ENCODE assay signal across 27 cellular contexts in the genomic region with DNA sequence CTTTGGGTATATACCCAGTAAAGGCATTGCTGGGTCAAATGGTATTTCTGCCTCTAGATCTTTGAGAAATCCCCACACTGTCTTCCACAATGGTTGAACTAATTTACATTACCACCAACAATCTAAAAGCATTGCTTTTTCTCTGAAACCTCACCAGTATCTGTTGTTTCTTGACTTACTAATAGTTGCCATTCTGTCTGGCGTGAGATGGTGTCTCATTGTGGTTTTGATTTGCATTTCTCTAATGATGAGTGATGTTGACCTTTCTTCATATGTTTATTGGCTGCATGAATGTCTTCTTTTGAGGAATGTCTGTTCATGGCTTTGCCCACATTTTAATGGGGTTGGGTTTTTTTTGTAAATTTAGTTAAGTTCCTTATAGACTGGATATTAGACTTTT.
DNase-seq lines count a peak whose midpoint lies in the region; ATAC-seq and TF ChIP-seq lines count a peak whose summit lies in the region.
"Had no signal": no experiment of that assay in that cellular context is flagged by ENCODE, and none has a peak within 500 bp of the region (broad histone marks: within the 10 kb centered on the region; RNA-seq: fewer than 3 reads in every experiment).

No MANE protein-coding gene starts in this region.

- no peak overlapping the region for H3K27ac Mint-ChIP-seq in stimulated activated memory B cell treated with anti-CD40 and anti-IgM and Interleukin-4, amounts not matched to agents 10 μg/mL and 1 μg/mL and 100 μg/mL, for 72 hours
- H3K27ac Mint-ChIP-seq: activated CD4-positive, alpha-beta memory T cell treated with anti-CD3 and anti-CD28 coated beads, Interleukin-2, amount 10 ng/mL, durations not matched to agents 7 days and 5 days; CD4-positive, alpha-beta T cell; neural progenitor cell; T-cell had no signal

- no peak overlapping the region for H2AFZ ChIP-seq in MM.1S (ENCODE audit: low read length)
- H2AFZ ChIP-seq: neural progenitor cell had no signal

- intact Hi-C loops in thyroid gland (cut with DNase I), result no loop called here

- no peaks in the 10 kb centered on the region for H4K20me1 ChIP-seq in MM.1S (ENCODE audit: insufficient read depth, low read length)

- H3K4me1 ChIP-seq in MM.1S (ENCODE audit: low read length), result peaks cover 5% of the 10 kb centered on the region; the same call in 1 of the 2 replicates
- no peaks in the 10 kb centered on the region for H3K4me1 ChIP-seq in thyroid gland
- H3K4me1 ChIP-seq: body of pancreas, neural progenitor cell, right lobe of liver, SJSA1, stomach, tibial nerve had no signal

- H3K4me3 ChIP-seq in MM.1S (ENCODE audit: low read length) (no peak overlapping the region), thyroid gland (replicated peaks in 1 of 3) (no peak overlapping the region)
- H3K4me3 ChIP-seq: body of pancreas, HAP-1, lung, neural progenitor cell, right lobe of liver, SJSA1, stomach, tibial nerve had no signal

- no peak overlapping the region for H3K9ac ChIP-seq in MM.1S (ENCODE audit: low read length)
- H3K9ac ChIP-seq: neural progenitor cell had no signal

- no peaks in the 10 kb centered on the region for H3K27me3 Mint-ChIP-seq in stimulated activated memory B cell treated with anti-CD40 and anti-IgM and Interleukin-4, amounts not matched to agents 10 μg/mL and 1 μg/mL and 100 μg/mL, for 72 hours
- H3K27me3 Mint-ChIP-seq: activated CD4-positive, alpha-beta memory T cell treated with anti-CD3 and anti-CD28 coated beads, Interleukin-2, amount 10 ng/mL, durations not matched to agents 7 days and 5 days; CD4-positive, alpha-beta T cell; T-cell had no signal

- ATAC-seq in GM18909 (IDR thresholded peaks at IDR 0.05; ENCODE audit: poor library complexity, unreplicated experiment) (peak; percentile 65), HG02610 (IDR thresholded peaks at IDR 0.05; ENCODE audit: unreplicated experiment) (peak; percentile 50)
- ATAC-seq in stimulated activated memory B cell treated with anti-CD40 and anti-IgM and Interleukin-4, amounts not matched to agents 10 μg/mL and 1 μg/mL and 100 μg/mL, for 72 hours, result no peak
- ATAC-seq: activated CD4-positive, CD25-positive, alpha-beta regulatory T cell treated with anti-CD3 and anti-CD28 coated beads, Interleukin-2, amount 50 U/mL, for 24 hours; body of pancreas; Panc1; right lobe of liver; T-cell had no signal

- H3K9me3 ChIP-seq in MM.1S (replicated peaks; ENCODE audit: insufficient read depth, low read length) (no peaks in the 10 kb centered on the region), thyroid gland (no peaks in the 10 kb centered on the region)
- H3K9me3 ChIP-seq: body of pancreas, HAP-1, right lobe of liver, SJSA1 had no signal

- no peaks in the 10 kb centered on the region for H3K9me2 ChIP-seq in MM.1S (replicated peaks; ENCODE audit: insufficient read depth, low read length)

- TF ChIP-seq POLR2A in thyroid gland (IDR thresholded peaks at IDR 0.05), result no peak

- H3K4me2 ChIP-seq in MM.1S (ENCODE audit: low read depth, low read length), result no peak overlapping the region
- H3K4me2 ChIP-seq: neural progenitor cell had no signal

- WGBS in thyroid gland, 2 donors, result 89 to 100% methylated on average over 1 of the region's 1 CpG

- H3K36me3 ChIP-seq in MM.1S (replicated peaks; ENCODE audit: insufficient read depth, low read length) (no peaks in the 10 kb centered on the region), thyroid gland (no peaks in the 10 kb centered on the region)
- H3K36me3 ChIP-seq: HAP-1, neural progenitor cell, right lobe of liver, SJSA1, stomach, tibial nerve had no signal

- TF ChIP-seq CTCF in MM.1S (IDR thresholded peaks at IDR 0.05; ENCODE audit: low read length) (no peak), thyroid gland (IDR thresholded peaks at IDR 0.05) (no peak)

- H3K4me1 Mint-ChIP-seq in stimulated activated memory B cell treated with anti-CD40 and anti-IgM and Interleukin-4, amounts not matched to agents 10 μg/mL and 1 μg/mL and 100 μg/mL, for 72 hours, result no peaks in the 10 kb centered on the region
- H3K4me1 Mint-ChIP-seq: activated CD4-positive, alpha-beta memory T cell treated with anti-CD3 and anti-CD28 coated beads, Interleukin-2, amount 10 ng/mL, durations not matched to agents 7 days and 5 days; neural progenitor cell; T-cell had no signal

- peaks cover 6% of the 10 kb centered on the region for H3K9me3 Mint-ChIP-seq in stimulated activated memory B cell treated with anti-CD40 and anti-IgM and Interleukin-4, amounts not matched to agents 10 μg/mL and 1 μg/mL and 100 μg/mL, for 72 hours
- H3K9me3 Mint-ChIP-seq: neural progenitor cell had no signal

- H3K27ac ChIP-seq in MM.1S (ENCODE audit: low read length), result no peak overlapping the region
- H3K27ac ChIP-seq in thyroid gland, result no peak overlapping the region
- H3K27ac ChIP-seq: 22Rv1, body of pancreas, neural progenitor cell, right lobe of liver, SJSA1, stomach, tibial nerve had no signal

- no peaks in the 10 kb centered on the region for H3F3A ChIP-seq in MM.1S (ENCODE audit: insufficient read depth, low read length)

- H3K79me2 ChIP-seq in MM.1S (ENCODE audit: low read length), result no peaks in the 10 kb centered on the region

- H3K4me3 Mint-ChIP-seq in stimulated activated memory B cell treated with anti-CD40 and anti-IgM and Interleukin-4, amounts not matched to agents 10 μg/mL and 1 μg/mL and 100 μg/mL, for 72 hours, result no peak overlapping the region
- H3K4me3 Mint-ChIP-seq: activated CD4-positive, alpha-beta memory T cell treated with anti-CD3 and anti-CD28 coated beads, Interleukin-2, amount 10 ng/mL, durations not matched to agents 7 days and 5 days; CD4-positive, alpha-beta T cell; neural progenitor cell; T-cell had no signal

- no peaks in the 10 kb centered on the region for H3K27me3 ChIP-seq in MM.1S (replicated peaks; ENCODE audit: insufficient read depth, low read length)
- H3K27me3 ChIP-seq in thyroid gland, result no peaks in the 10 kb centered on the region
- H3K27me3 ChIP-seq: body of pancreas, neural progenitor cell, right lobe of liver, SJSA1, stomach, tibial nerve had no signal

- DNase-seq in A172 (ENCODE audit: low spot score), result peak; percentile 4
- peak; percentile 34 for DNase-seq in MM.1S
- no peak for DNase-seq in SHP77 treated with DMSO at 0.1 percent for 48 hours (lab: John Stamatoyannopoulos, UW)
- no peak for DNase-seq in GDM1 (lab: John Stamatoyannopoulos, UW)
- no peak for DNase-seq in thyroid gland
- DNase-seq: activated CD4-positive, alpha-beta memory T cell treated with anti-CD3 and anti-CD28 coated beads, Interleukin-2, amount 10 ng/mL, durations not matched to agents 7 days and 5 days; activated effector memory CD4-positive, alpha-beta T cell treated with Interleukin-2 at 50 U/mL for 16 hours; body of pancreas; CD4-positive, alpha-beta T cell; KG1; NCI-H146; NCI-H510A; posterior cingulate gyrus; right lobe of liver; stomach; T-cell had no signal

- H3K36me3 Mint-ChIP-seq in stimulated activated memory B cell treated with anti-CD40 and anti-IgM and Interleukin-4, amounts not matched to agents 10 μg/mL and 1 μg/mL and 100 μg/mL, for 72 hours, result no peaks in the 10 kb centered on the region
- H3K36me3 Mint-ChIP-seq: neural progenitor cell, T-cell had no signal

Comparison
In these comparisons a context has a peak if more than half of its experiments do, and no peak if none do; other contexts are left out.
1. DNase-seq: peak in A172 (single experiment) and MM.1S (single experiment); none in SHP77 treated with DMSO at 0.1 percent for 48 hours (single experiment), GDM1 (single experiment) and thyroid gland (0 of 2).